Comparison of ENCODE assay signal across 11 cellular contexts in genomic region chr11:79092791-79093313, GRCh38.
DNase-seq lines count a peak whose midpoint lies in the region; ATAC-seq and TF ChIP-seq lines count a peak whose summit lies in the region.
"Had no signal": no experiment of that assay in that cellular context is flagged by ENCODE, and none has a peak within 500 bp of the region (broad histone marks: within the 10 kb centered on the region; RNA-seq: fewer than 3 reads in every experiment).

No MANE protein-coding gene starts in this region.

- 57% methylated on average over 1 of the region's 1 CpG for WGBS in SK-N-SH (ENCODE audit: low lambda C conversion rate)

- no peaks in the 10 kb centered on the region for H3K27me3 ChIP-seq in SK-N-SH (ENCODE audit: insufficient read depth)
- H3K27me3 ChIP-seq in upper lobe of right lung: no peaks in the 10 kb centered on the region
- H3K27me3 ChIP-seq: BLaER1 treated with 17β-estradiol and CSF1 and Interleukin-3, amounts not matched to agents 10 nM and 100 nM; uterus had no signal

- H3K36me3 ChIP-seq in SK-N-SH (replicated peaks in 1 of 2; ENCODE audit: control insufficient read depth in 1 of 2, insufficient read depth in 2 of 2, low read length in 1 of 2) (no peaks in the 10 kb centered on the region), upper lobe of right lung (no peaks in the 10 kb centered on the region)
- H3K36me3 ChIP-seq: uterus had no signal

- POLR2A ChIA-PET in SK-N-SH (lab: Yijun Ruan, JAX): no interaction called here

- H2AFZ ChIP-seq in SK-N-SH (ENCODE audit: low read depth): no peak overlapping the region

- CTCF ChIA-PET in SK-N-SH (lab: Yijun Ruan, JAX): interaction anchor here (1.3 kb wide), 1 partner anchor 9 kb away, joined by 4 read pairs; no protein-coding TSS in a partner anchor

- H3K4me2 ChIP-seq in SK-N-SH: no peak overlapping the region
- H3K4me2 ChIP-seq: BLaER1 treated with 17β-estradiol and CSF1 and Interleukin-3, amounts not matched to agents 10 nM and 100 nM had no signal

- no peak; the same call in 2 of the 3 replicates for ATAC-seq in SK-N-SH treated with all-trans-retinoic acid at 6 μM for 48 hours
- peak; percentile 61 for ATAC-seq in upper lobe of right lung
- ATAC-seq: activated naive CD4-positive, alpha-beta T cell treated with anti-CD3 and anti-CD28 coated beads, Interleukin-2, amount 50 U/mL, for 72 hours had no signal

- H3K9me3 ChIP-seq in SK-N-SH (no peaks in the 10 kb centered on the region), upper lobe of right lung (peaks cover 8% of the 10 kb centered on the region)
- H3K9me3 ChIP-seq: uterus had no signal

- H3K4me1 ChIP-seq in SK-N-SH (ENCODE audit: control insufficient read depth in 1 of 2, insufficient read depth in 2 of 2, low read depth in 1 of 2, low read length in 1 of 2): peaks cover 14 to 44% of the 10 kb centered on the region in 2 experiments
- peaks cover 6% of the 10 kb centered on the region for H3K4me1 ChIP-seq in upper lobe of right lung
- H3K4me1 ChIP-seq: uterus had no signal

- H3K4me3 ChIP-seq in SK-N-SH (ENCODE audit: low read depth in 2 of 2, low read length in 1 of 2) (no peak overlapping the region; a peak in 1 of 4 replicates), foreskin fibroblast (ENCODE audit: low read depth in 1 of 2, low read length in 2 of 2) (no peak overlapping the region), upper lobe of right lung (no peak overlapping the region)
- H3K4me3 ChIP-seq: BLaER1 treated with 17β-estradiol and CSF1 and Interleukin-3, amounts not matched to agents 10 nM and 100 nM; uterus had no signal

- H3K9ac ChIP-seq in SK-N-SH: no peak overlapping the region
- H3K9ac ChIP-seq: BLaER1 treated with 17β-estradiol and CSF1 and Interleukin-3, amounts not matched to agents 10 nM and 100 nM had no signal

- no peaks in the 10 kb centered on the region for H3K79me2 ChIP-seq in SK-N-SH (ENCODE audit: insufficient read depth)

- TF ChIP-seq EP300 in SK-N-SH (IDR thresholded peaks at IDR 0.05; ENCODE audit: borderline replicate concordance in 1 of 2, low read depth in 1 of 2, low read length in 1 of 2): no peak

- no peaks in the 10 kb centered on the region for H4K20me1 ChIP-seq in SK-N-SH (ENCODE audit: insufficient read depth)
- H4K20me1 ChIP-seq: BLaER1 treated with 17β-estradiol and CSF1 and Interleukin-3, amounts not matched to agents 10 nM and 100 nM had no signal

- in situ Hi-C loops in SK-MEL-5 (cut with HindIII; ENCODE audit: low pct_unique_long_range_greater_than_20kb, low sequenced_read_pairs): no loop called here

- no peak overlapping the region for H3K27ac ChIP-seq in SK-N-SH (ENCODE audit: low read depth in 2 of 2, low read length in 1 of 2)
- H3K27ac ChIP-seq in upper lobe of right lung: no peak overlapping the region
- H3K27ac ChIP-seq: BLaER1 treated with 17β-estradiol and CSF1 and Interleukin-3, amounts not matched to agents 10 nM and 100 nM; uterus had no signal

- no peaks in the 10 kb centered on the region for H3K9me2 ChIP-seq in SK-N-SH

- intact Hi-C loops in upper lobe of right lung (cut with DNase I): no loop called here

- peaks cover 17% of the 10 kb centered on the region for H3F3A ChIP-seq in SK-N-SH (replicated peaks; ENCODE audit: insufficient read depth)

- TF ChIP-seq RAD21 in SK-N-SH (IDR thresholded peaks at IDR 0.05; ENCODE audit: low read length): no peak

- no peak for DNase-seq in SK-N-SH
- DNase-seq in SK-MEL-5 (ENCODE audit: low read depth, low spot score): peak; percentile 35
- DNase-seq in foreskin fibroblast: peak; percentile 99
- DNase-seq in upper lobe of right lung: no peak
- no peak for DNase-seq in globus pallidus (ENCODE audit: low spot score)
- DNase-seq in NCI-H526 (lab: John Stamatoyannopoulos, UW): no peak
- DNase-seq in stimulated activated CD8-positive, alpha-beta memory T cell treated with anti-CD3 and anti-CD28 coated beads, Interleukin-4, amount 100 ng/mL, for 48 hours: no peak

- TF ChIP-seq CTCF in SK-N-SH (IDR thresholded peaks at IDR 0.05): no peak
- no peak for TF ChIP-seq CTCF in foreskin fibroblast (IDR thresholded peaks at IDR 0.05; ENCODE audit: low read depth, low read length)
- no peak for TF ChIP-seq CTCF in upper lobe of right lung (IDR thresholded peaks at IDR 0.05)

TF ChIP-seq in SK-N-SH, 30 proteins besides CTCF, POLR2A, EP300 and RAD21:
- no peak for TF ChIP-seq EZH2phosphoT487 (IDR thresholded peaks at IDR 0.05; ENCODE audit: borderline replicate concordance, low read depth)
- peak; percentile 3; the same call in 1 of the 2 replicates for TF ChIP-seq FOSL2 (IDR thresholded peaks at IDR 0.05; ENCODE audit: borderline replicate concordance, low read depth)
- TF ChIP-seq ELF1 (IDR thresholded peaks at IDR 0.05): 0 out of 2 replicates have a peak, but pooled peaks have one; percentile 25
- peak; percentile 77 for TF ChIP-seq USF1 (IDR thresholded peaks at IDR 0.05; ENCODE audit: borderline replicate concordance, low read depth)

TF ChIP-seq in SK-N-SH treated with all-trans-retinoic acid at 6 μM for 48 hours, 23 proteins besides CTCF, POLR2A, EP300 and RAD21:
- no peak for TF ChIP-seq PPARA (CRISPR knock-in tag; IDR thresholded peaks at IDR 0.05; ENCODE audit: borderline replicate concordance)

Comparison
In these comparisons a context has a peak if more than half of its experiments do, and no peak if none do; other contexts are left out.
1. DNase-seq: peak in SK-MEL-5 (single experiment) and foreskin fibroblast (2 of 2); none in SK-N-SH (single experiment), upper lobe of right lung (single experiment), globus pallidus (single experiment), NCI-H526 (0 of 2) and stimulated activated CD8-positive, alpha-beta memory T cell treated with anti-CD3 and anti-CD28 coated beads, Interleukin-4, amount 100 ng/mL, for 48 hours (single experiment).